ENCODE assay signal across 20 cellular contexts in the genomic region with DNA sequence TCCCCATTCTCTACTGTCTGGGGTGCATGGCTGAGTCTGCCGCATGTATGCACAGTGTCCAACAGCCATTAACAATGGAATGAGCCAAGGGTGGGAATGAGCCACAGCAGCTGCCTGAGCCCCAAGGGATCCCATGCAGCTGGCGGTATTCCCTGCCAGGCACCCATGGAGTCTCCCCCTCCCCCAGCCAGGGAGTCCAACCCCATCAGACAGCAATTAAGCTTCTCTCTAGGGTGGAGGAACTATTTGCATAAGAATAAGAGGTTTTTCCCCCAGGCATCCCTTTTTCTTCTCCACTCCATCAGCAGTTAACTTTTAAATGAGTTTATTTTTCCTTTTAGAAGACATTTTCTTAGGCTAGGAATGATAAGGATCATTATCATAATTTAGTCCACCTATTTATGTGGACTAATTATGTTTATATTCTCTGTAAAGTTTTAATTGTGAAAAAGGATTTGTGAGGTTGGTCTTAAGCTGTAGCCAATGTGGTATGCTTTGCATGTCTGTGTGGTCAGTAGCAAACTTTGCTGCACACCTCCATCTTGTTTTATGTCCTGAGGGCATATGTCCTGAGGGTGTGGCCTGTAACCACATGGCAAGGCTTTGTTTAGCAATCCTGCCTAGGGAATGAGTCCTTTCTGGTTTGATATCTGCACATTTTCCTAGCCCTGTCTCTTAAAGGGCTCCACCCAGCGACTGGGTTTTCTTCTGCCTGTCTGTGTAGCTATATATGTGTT.
DNase-seq lines count a peak whose midpoint lies in the region; ATAC-seq, FAIRE-seq and TF ChIP-seq lines count a peak whose summit lies in the region.
"Had no signal": no experiment of that assay in that cellular context is flagged by ENCODE, and none has a peak within 500 bp of the region (broad histone marks: within the 10 kb centered on the region; RNA-seq: fewer than 3 reads in every experiment).

No MANE protein-coding gene starts in this region.

- H2AFZ ChIP-seq in Loucy (ENCODE audit: low read length): peak overlapping the region; percentile 53; the same call in 1 of the 2 replicates
- H2AFZ ChIP-seq: PC-9 had no signal

- peak; percentile 23 for FAIRE-seq in H54 (lab: Jason Lieb, UNC)

- H3K4me3 ChIP-seq in Loucy (ENCODE audit: low read length, poor library complexity, severe bottlenecking) (no peak overlapping the region), suprapubic skin (no peak overlapping the region)
- H3K4me3 ChIP-seq: PC-9, SK-N-MC had no signal

- H3K27ac Mint-ChIP-seq in activated T-cell treated with anti-CD3 and anti-CD28 coated beads, Interleukin-2, amount 50 U/mL, for 72 hours: no peak overlapping the region
- H3K27ac Mint-ChIP-seq: CD4-positive, CD25-positive, alpha-beta regulatory T cell; IgD-negative memory B cell; T-cell had no signal

- DNase-seq in A172 (ENCODE audit: low spot score): peak; percentile 39
- DNase-seq in H54 (ENCODE audit: insufficient read length, low spot score): peak; percentile 2
- peak; percentile 6 for DNase-seq in RPMI8226
- DNase-seq in GM19238 (ENCODE audit: insufficient read length, low spot score): no peak
- DNase-seq in suprapubic skin (ENCODE audit: low spot score in 2 of 2): no peak
- DNase-seq in activated T-cell treated with anti-CD3 and anti-CD28 coated beads, Interleukin-2, amount 50 U/mL, for 72 hours: no peak
- DNase-seq: ACHN; CD4-positive, CD25-positive, alpha-beta regulatory T cell; GDM1; GOT3; NCI-H1092; NCI-H1930; NCI-H2227 treated with DMSO at 0.1 percent for 48 hours; NCI-H526 treated with DMSO at 0.1 percent for 48 hours; T-cell had no signal

- H3K9me3 Mint-ChIP-seq in activated T-cell treated with anti-CD3 and anti-CD28 coated beads, Interleukin-2, amount 50 U/mL, for 72 hours: no peaks in the 10 kb centered on the region

- H3K4me1 Mint-ChIP-seq in activated T-cell treated with anti-CD3 and anti-CD28 coated beads, Interleukin-2, amount 50 U/mL, for 72 hours (ENCODE audit: low read depth): peaks cover 25% of the 10 kb centered on the region
- H3K4me1 Mint-ChIP-seq: IgD-negative memory B cell, T-cell had no signal

- WGBS in suprapubic skin: 87% methylated on average over 3 of the region's 3 CpGs

- no peak for ATAC-seq in activated T-cell treated with anti-CD3 and anti-CD28 coated beads, Interleukin-2, amount 50 U/mL, for 72 hours (replicated peaks in 1 of 2)
- ATAC-seq: Right ventricle myocardium inferior, T-cell had no signal

- no peaks in the 10 kb centered on the region for H3K9me3 ChIP-seq in Loucy (ENCODE audit: insufficient read depth, low read depth, low read length)
- H3K9me3 ChIP-seq in suprapubic skin: peaks cover 18% of the 10 kb centered on the region

- TF ChIP-seq CTCF in Loucy (conservative IDR thresholded peaks at IDR 0.05; ENCODE audit: low read length): no peak
- TF ChIP-seq CTCF in suprapubic skin (IDR thresholded peaks at IDR 0.05): no peak

- no peak overlapping the region for H3K4me3 Mint-ChIP-seq in activated T-cell treated with anti-CD3 and anti-CD28 coated beads, Interleukin-2, amount 50 U/mL, for 72 hours
- H3K4me3 Mint-ChIP-seq: CD4-positive, CD25-positive, alpha-beta regulatory T cell; IgD-negative memory B cell; T-cell had no signal

- H3K36me3 ChIP-seq in Loucy (ENCODE audit: insufficient read depth, low read length) (no peaks in the 10 kb centered on the region), suprapubic skin (no peaks in the 10 kb centered on the region)

- H3K36me3 Mint-ChIP-seq in activated T-cell treated with anti-CD3 and anti-CD28 coated beads, Interleukin-2, amount 50 U/mL, for 72 hours (ENCODE audit: insufficient read depth in 2 of 2): peaks cover 0 to 1% of the 10 kb centered on the region in 2 donors
- H3K36me3 Mint-ChIP-seq: CD4-positive, CD25-positive, alpha-beta regulatory T cell; IgD-negative memory B cell; T-cell had no signal

- H3K9me2 ChIP-seq in Loucy (replicated peaks; ENCODE audit: low read depth, low read length): no peaks in the 10 kb centered on the region

- no peak overlapping the region for H3K9ac ChIP-seq in Loucy (ENCODE audit: low read depth, low read length, poor library complexity, severe bottlenecking)

- H3F3A ChIP-seq in Loucy (ENCODE audit: low read depth): no peaks in the 10 kb centered on the region

- H3K27me3 ChIP-seq in Loucy (ENCODE audit: insufficient read depth, low read length, poor library complexity, severe bottlenecking) (no peaks in the 10 kb centered on the region), suprapubic skin (no peaks in the 10 kb centered on the region)

- TF ChIP-seq EP300 in suprapubic skin (IDR thresholded peaks at IDR 0.05): no peak

- H3K79me2 ChIP-seq in Loucy (ENCODE audit: insufficient read depth, low read length): no peaks in the 10 kb centered on the region

- no peak overlapping the region for H3K27ac ChIP-seq in suprapubic skin
- H3K27ac ChIP-seq: PC-9, SK-N-MC had no signal

- H3K27me3 Mint-ChIP-seq in activated T-cell treated with anti-CD3 and anti-CD28 coated beads, Interleukin-2, amount 50 U/mL, for 72 hours (ENCODE audit: low read depth): peaks cover 3% of the 10 kb centered on the region

- TF ChIP-seq POLR2A in H54 (IDR thresholded peaks at IDR 0.05; ENCODE audit: low read depth, low read length): no peak
- TF ChIP-seq POLR2A in suprapubic skin (IDR thresholded peaks at IDR 0.05): no peak

- H3K4me1 ChIP-seq in Loucy (ENCODE audit: insufficient read depth, low read length, poor library complexity, severe bottlenecking): peaks cover 11% of the 10 kb centered on the region
- no peaks in the 10 kb centered on the region for H3K4me1 ChIP-seq in suprapubic skin

- H4K20me1 ChIP-seq in Loucy (ENCODE audit: insufficient read depth, low read length, poor library complexity, severe bottlenecking): no peaks in the 10 kb centered on the region

- no peak overlapping the region for H3K4me2 ChIP-seq in Loucy (ENCODE audit: low read depth, low read length, poor library complexity, severe bottlenecking)
- H3K4me2 ChIP-seq: PC-9 had no signal

Comparison
In these comparisons a context has a peak if more than half of its experiments do, and no peak if none do; other contexts are left out.
1. DNase-seq: peak in A172 (single experiment), H54 (single experiment) and RPMI8226 (single experiment); none in GM19238 (single experiment), suprapubic skin (0 of 2) and activated T-cell treated with anti-CD3 and anti-CD28 coated beads, Interleukin-2, amount 50 U/mL, for 72 hours (0 of 2).